Comparison of ENCODE assay signal across 1 cellular context in the genomic region with DNA sequence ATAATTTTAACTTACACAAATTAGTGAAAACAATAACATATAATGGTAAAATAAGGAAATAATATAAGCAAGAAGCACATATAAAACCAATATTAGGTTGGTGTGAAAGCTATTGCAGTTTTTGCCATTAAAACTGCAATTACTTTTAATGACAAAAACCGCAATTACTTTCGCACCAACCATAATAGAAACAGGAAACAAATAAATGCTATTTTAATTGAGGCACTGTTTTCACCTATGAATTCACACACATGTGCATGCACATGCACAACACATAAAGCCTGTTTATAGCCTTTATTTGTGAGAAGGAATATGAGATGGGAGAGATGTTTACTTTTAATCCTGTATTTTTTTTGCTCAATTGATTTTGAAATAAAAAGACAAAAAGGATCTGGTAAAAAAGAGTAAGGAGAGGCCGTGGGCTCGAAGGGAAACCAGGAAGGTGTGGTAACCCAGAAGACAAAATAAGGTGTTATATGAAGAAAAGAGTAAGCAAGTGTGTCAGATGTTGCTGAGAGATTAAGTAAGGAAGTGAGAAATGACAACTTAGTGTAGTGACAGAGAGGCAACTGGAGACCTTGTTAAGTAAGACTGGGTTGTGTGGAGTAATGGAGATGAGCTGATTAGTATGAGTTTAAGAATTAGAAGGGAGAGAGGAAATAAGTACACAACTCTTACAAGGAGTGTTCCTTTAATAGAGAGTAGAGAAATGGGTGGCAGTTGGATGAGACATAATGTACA.
TF ChIP-seq lines count a peak whose summit lies in the region.

No MANE protein-coding gene starts in this region.

TF ChIP-seq in HepG2, 621 proteins besides CTCF, POLR2A, EP300 and RAD21 (continued from another document):
- TF ChIP-seq, protein P1, sequence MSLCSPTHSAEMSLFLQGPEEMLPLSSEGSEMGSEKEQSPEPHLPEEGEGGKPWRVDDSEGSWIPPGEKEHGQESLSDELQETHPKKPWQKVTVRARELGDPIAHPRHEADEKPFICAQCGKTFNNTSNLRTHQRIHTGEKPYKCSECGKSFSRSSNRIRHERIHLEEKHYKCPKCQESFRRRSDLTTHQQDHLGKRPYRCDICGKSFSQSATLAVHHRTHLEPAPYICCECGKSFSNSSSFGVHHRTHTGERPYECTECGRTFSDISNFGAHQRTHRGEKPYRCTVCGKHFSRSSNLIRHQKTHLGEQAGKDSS (CRISPR knock-in tag; IDR thresholded peaks at IDR 0.05; ENCODE audit: borderline replicate concordance, low read depth): no peak
